Comparison of ENCODE assay signal across 11 cellular contexts in the genomic region with DNA sequence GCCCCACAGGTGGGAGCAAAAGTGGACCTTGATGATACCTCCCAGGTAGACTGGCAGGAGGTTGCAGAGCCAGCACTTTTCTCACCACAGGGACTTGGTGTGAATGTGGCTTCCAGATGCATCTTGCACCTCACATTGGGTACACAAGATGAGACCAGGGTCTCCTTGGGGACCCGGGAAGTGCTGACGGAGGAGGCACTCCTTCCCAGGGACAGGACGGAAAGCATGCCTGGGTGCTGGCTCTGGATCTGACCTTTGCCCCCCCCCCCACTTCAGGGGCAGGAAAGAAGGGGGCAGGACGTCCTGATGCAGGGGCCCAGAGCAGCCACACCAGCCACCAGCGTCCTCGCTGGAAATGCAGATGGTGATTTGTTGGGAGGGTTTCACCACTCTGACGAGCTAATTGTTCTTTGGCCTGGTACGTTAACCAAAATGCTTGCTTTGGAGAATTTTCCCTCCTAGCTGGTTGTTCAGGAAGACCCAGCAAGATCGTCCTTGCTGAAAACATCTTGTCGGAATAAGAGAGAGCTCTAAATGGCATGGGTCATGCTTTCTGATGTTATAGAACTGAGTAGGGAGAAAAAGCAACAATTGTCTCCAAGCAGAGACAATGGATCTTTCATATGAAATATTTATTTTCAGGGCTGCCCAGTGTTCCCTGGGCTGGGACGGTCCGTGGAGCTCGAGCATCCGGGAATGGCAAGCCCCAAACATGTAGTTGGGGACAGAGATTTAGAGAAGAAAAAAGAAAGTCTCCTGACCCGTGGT.
A peak's percentile ranks its signal among the peaks of the same experiment; 100 is the strongest.
DNase-seq lines count a peak whose midpoint lies in the region; ATAC-seq, FAIRE-seq and TF ChIP-seq lines count a peak whose summit lies in the region.
"Had no signal": no experiment of that assay in that cellular context is flagged by ENCODE, and none has a peak within 500 bp of the region (broad histone marks: within the 10 kb centered on the region; RNA-seq: fewer than 3 reads in every experiment).

No MANE protein-coding gene starts in this region.

- in situ Hi-C loops in HAP-1 (cut with MboI; ENCODE audit: low sequenced_read_pairs), result loop anchor here (10.0 kb wide), 1 partner anchor 61 kb away; no protein-coding TSS in a partner anchor

- FAIRE-seq in small intestine (lab: Jason Lieb, UNC), result no peak
- FAIRE-seq: TTC549 had no signal

- H3K4me2 ChIP-seq in Karpas-422 (ENCODE audit: low read depth, low read length, poor library complexity, severe bottlenecking), result no peak overlapping the region

- TF ChIP-seq CTCF in brain (conservative IDR thresholded peaks at IDR 0.05), result no peak

- intact Hi-C loops in right cardiac atrium (cut with DNase I), result loop anchor here in 2 of 4 donors (5.0 to 10.0 kb wide), 3 partner anchors 34 to 71 kb away; no protein-coding TSS in a partner anchor

- H3K9me3 Mint-ChIP-seq in brain, result peaks cover 0 to 9% (median 0%) of the 10 kb centered on the region in 5 experiments

- H4K20me1 ChIP-seq in Karpas-422 (ENCODE audit: insufficient read depth, low read depth, low read length), result peaks cover 35% of the 10 kb centered on the region

- peak overlapping the region in 4 of 5 experiments; percentile 92 to 99 (median 96) for H3K4me3 Mint-ChIP-seq in brain

- H3K27ac ChIP-seq in right cardiac atrium (ENCODE audit: low read length) (peak overlapping the region; percentile 86), small intestine (ENCODE audit: low read depth in 1 of 2, low read length in 1 of 2) (peak overlapping the region; percentile 83 to 100), Karpas-422 (ENCODE audit: low read length) (no peak overlapping the region)

- H3K9me3 ChIP-seq in HAP-1, result no peaks in the 10 kb centered on the region
- no peaks in the 10 kb centered on the region for H3K9me3 ChIP-seq in right cardiac atrium (ENCODE audit: control insufficient read depth, low read length)
- no peaks in the 10 kb centered on the region for H3K9me3 ChIP-seq in small intestine (ENCODE audit: control insufficient read depth, low read depth)
- no peaks in the 10 kb centered on the region for H3K9me3 ChIP-seq in Karpas-422 (ENCODE audit: low read length)

- H2AFZ ChIP-seq in Karpas-422 (ENCODE audit: low read length), result no peak overlapping the region

- no peaks in the 10 kb centered on the region for H3K27me3 ChIP-seq in HAP-1 (ENCODE audit: low read depth)
- H3K27me3 ChIP-seq in right cardiac atrium (ENCODE audit: control insufficient read depth, insufficient read depth), result no peaks in the 10 kb centered on the region
- no peaks in the 10 kb centered on the region for H3K27me3 ChIP-seq in small intestine (ENCODE audit: control insufficient read depth in 2 of 2, insufficient read depth in 2 of 2, low read length in 2 of 2)
- H3K27me3 ChIP-seq in Karpas-422 (ENCODE audit: low read length), result no peaks in the 10 kb centered on the region

- H3K79me2 ChIP-seq in Karpas-422 (ENCODE audit: low read length), result peaks cover 91% of the 10 kb centered on the region

- H3K9me2 ChIP-seq in Karpas-422 (replicated peaks; ENCODE audit: insufficient read depth, low read length), result no peaks in the 10 kb centered on the region

- H3K4me1 ChIP-seq in HAP-1 (peaks cover 34% of the 10 kb centered on the region), right cardiac atrium (ENCODE audit: control insufficient read depth, insufficient read depth, low read length) (peaks cover 22% of the 10 kb centered on the region), small intestine (ENCODE audit: control insufficient read depth in 2 of 2, insufficient read depth in 1 of 2, low read depth in 1 of 2, low read length in 1 of 2) (peaks cover 0 to 5% of the 10 kb centered on the region in 2 donors), Karpas-422 (ENCODE audit: low read length) (peaks cover 21% of the 10 kb centered on the region)

- peaks cover 10% of the 10 kb centered on the region for H3K36me3 Mint-ChIP-seq in brain

- whole genome bisulfite sequencing in right cardiac atrium, result 22% methylated on average over 15 of the region's 15 CpGs
- 26 to 49% (median 42%) methylated on average over 15 of the region's 15 CpGs for WGBS in small intestine, 3 donors

- H3K36me3 ChIP-seq in HAP-1 (replicated peaks) (peaks cover 77% of the 10 kb centered on the region), small intestine (ENCODE audit: control insufficient read depth in 2 of 2, insufficient read depth in 2 of 2, low read length in 2 of 2) (no peaks in the 10 kb centered on the region), Karpas-422 (ENCODE audit: insufficient read depth, low read length) (peaks cover 6% of the 10 kb centered on the region; the same call in 1 of the 2 replicates)

- DNase-seq in HAP-1 (ENCODE audit: low spot score in 2 of 2) (no peak), right cardiac atrium (peak; percentile 18 to 73 (median 61)), small intestine (peak; percentile 32), HuH-7.5 (ENCODE audit: low spot score) (no peak), NCI-H2227 treated with DMSO at 0.1 percent for 48 hours (lab: John Stamatoyannopoulos, UW) (no peak), HT-29 (ENCODE audit: low spot score) (no peak), Karpas-422 (no peak)
- DNase-seq: central memory CD4-positive, alpha-beta T cell; NCI-H1092 treated with DMSO at 0.1 percent for 48 hours had no signal

- H3K27ac Mint-ChIP-seq in brain, result peak overlapping the region; percentile 10 to 100 (median 97)

- H3K4me1 Mint-ChIP-seq in brain, result peaks cover 58% of the 10 kb centered on the region

- no peak overlapping the region for H3K9ac ChIP-seq in Karpas-422 (ENCODE audit: low read length)

- peak overlapping the region; percentile 84 for H3K4me3 ChIP-seq in HAP-1
- H3K4me3 ChIP-seq in right cardiac atrium (ENCODE audit: low read length), result peak overlapping the region; percentile 92
- peak overlapping the region in 1 of 2 donors; percentile 24 for H3K4me3 ChIP-seq in small intestine (ENCODE audit: low read depth in 1 of 2, low read length in 2 of 2)
- no peak overlapping the region for H3K4me3 ChIP-seq in Karpas-422 (ENCODE audit: low read length)

- H3K27me3 Mint-ChIP-seq in brain, result peaks cover 26% of the 10 kb centered on the region

- ATAC-seq in right cardiac atrium, result no peak

Comparison
In these comparisons a context has a peak if more than half of its experiments do, and no peak if none do; other contexts are left out.
1. DNase-seq: peak in right cardiac atrium (3 of 3) and small intestine (single experiment); none in HAP-1 (0 of 2), HuH-7.5 (single experiment), NCI-H2227 treated with DMSO at 0.1 percent for 48 hours (single experiment), HT-29 (single experiment) and Karpas-422 (single experiment).